In genomic region chr9:129750010-129750409, GRCh38 we compare ENCODE assay signal across 22 cellular contexts. TPM values are rescaled to one million over a fixed set of nuclear protein-coding genes. Genes with fewer than 3 reads are reported as not detected.
DNase-seq lines count a peak whose midpoint lies in the region; ATAC-seq and TF ChIP-seq lines count a peak whose summit lies in the region.
"Had no signal": no experiment of that assay in that cellular context is flagged by ENCODE, and none has a peak within 500 bp of the region (broad histone marks: within the 10 kb centered on the region; RNA-seq: fewer than 3 reads in every experiment).

No MANE protein-coding gene starts in this region.

- ATAC-seq in activated CD8-positive, alpha-beta T cell treated with anti-CD3 and anti-CD28 coated beads, Interleukin-2, amount 10 ng/mL, durations not matched to agents 7 days and 5 days = no peak
- ATAC-seq: psoas muscle, SK-N-SH treated with all-trans-retinoic acid at 6 μM for 48 hours had no signal

- H3K9me3 Mint-ChIP-seq in MCF 10A (ENCODE audit: unreplicated experiment) = no peaks in the 10 kb centered on the region
- no peaks in the 10 kb centered on the region for H3K9me3 Mint-ChIP-seq in activated CD8-positive, alpha-beta T cell treated with anti-CD3 and anti-CD28 coated beads, Interleukin-2, amount 10 ng/mL, durations not matched to agents 7 days and 5 days (ENCODE audit: insufficient read depth)
- H3K9me3 Mint-ChIP-seq: brain; CD8-positive, alpha-beta memory T cell had no signal

- H3K4me1 Mint-ChIP-seq in MCF 10A (ENCODE audit: insufficient read depth, unreplicated experiment) = peaks cover 38% of the 10 kb centered on the region
- H3K4me1 Mint-ChIP-seq in activated CD8-positive, alpha-beta T cell treated with anti-CD3 and anti-CD28 coated beads, Interleukin-2, amount 10 ng/mL, durations not matched to agents 7 days and 5 days (ENCODE audit: low read depth) = peaks cover 9% of the 10 kb centered on the region

- H3K27ac ChIP-seq in breast epithelium (peak overlapping the region in 1 of 2 donors; percentile 69), brain microvascular endothelial cell (peak overlapping the region; percentile 1), uterus (no peak overlapping the region)
- H3K27ac ChIP-seq: 22Rv1, psoas muscle, upper lobe of left lung had no signal

- H3K36me3 Mint-ChIP-seq in MCF 10A (ENCODE audit: insufficient read depth, unreplicated experiment) = peaks cover 50% of the 10 kb centered on the region
- no peaks in the 10 kb centered on the region for H3K36me3 Mint-ChIP-seq in activated CD8-positive, alpha-beta T cell treated with anti-CD3 and anti-CD28 coated beads, Interleukin-2, amount 10 ng/mL, durations not matched to agents 7 days and 5 days (ENCODE audit: low read depth)
- H3K36me3 Mint-ChIP-seq: brain; CD8-positive, alpha-beta memory T cell had no signal

- no peak for TF ChIP-seq POLR2A in breast epithelium (IDR thresholded peaks at IDR 0.05)
- no peak for TF ChIP-seq POLR2A in lower leg skin (IDR thresholded peaks at IDR 0.05)
- no peak for TF ChIP-seq POLR2A in uterus (IDR thresholded peaks at IDR 0.05)

- H3K9me3 ChIP-seq in breast epithelium (no peaks in the 10 kb centered on the region), uterus (no peaks in the 10 kb centered on the region)
- H3K9me3 ChIP-seq: psoas muscle, upper lobe of left lung had no signal

- peak overlapping the region; percentile 93 for H3K4me3 Mint-ChIP-seq in MCF 10A (ENCODE audit: unreplicated experiment)
- H3K4me3 Mint-ChIP-seq in activated CD8-positive, alpha-beta T cell treated with anti-CD3 and anti-CD28 coated beads, Interleukin-2, amount 10 ng/mL, durations not matched to agents 7 days and 5 days = no peak overlapping the region
- H3K4me3 Mint-ChIP-seq: brain; CD8-positive, alpha-beta memory T cell had no signal

- H3K27me3 Mint-ChIP-seq in MCF 10A (ENCODE audit: insufficient read depth, unreplicated experiment) = no peaks in the 10 kb centered on the region
- peaks cover 12% of the 10 kb centered on the region for H3K27me3 Mint-ChIP-seq in activated CD8-positive, alpha-beta T cell treated with anti-CD3 and anti-CD28 coated beads, Interleukin-2, amount 10 ng/mL, durations not matched to agents 7 days and 5 days (ENCODE audit: low read depth)

- intact Hi-C loops in MCF 10A (cut with micrococcal nuclease) = no loop called here
- intact Hi-C loops in breast epithelium (cut with DNase I; ENCODE audit: low total_unique reads) = no loop called here
- intact Hi-C loops in lower leg skin (cut with DNase I; ENCODE audit: low total_unique reads) = no loop called here
- intact Hi-C loops in uterus (cut with DNase I; ENCODE audit: low total_unique reads) = no loop called here

- H3K27me3 ChIP-seq in breast epithelium (no peaks in the 10 kb centered on the region), brain microvascular endothelial cell (replicated peaks) (no peaks in the 10 kb centered on the region), uterus (no peaks in the 10 kb centered on the region)
- H3K27me3 ChIP-seq: upper lobe of left lung had no signal

- peak overlapping the region; percentile 82 for H3K27ac Mint-ChIP-seq in MCF 10A (ENCODE audit: low read depth, unreplicated experiment)
- H3K27ac Mint-ChIP-seq in activated CD8-positive, alpha-beta T cell treated with anti-CD3 and anti-CD28 coated beads, Interleukin-2, amount 10 ng/mL, durations not matched to agents 7 days and 5 days = no peak overlapping the region
- H3K27ac Mint-ChIP-seq: CD8-positive, alpha-beta memory T cell had no signal

- WGBS in lower leg skin, 2 donors = 65 to 66% methylated on average over 4 of the region's 4 CpGs

- TF ChIP-seq CTCF in MCF 10A (IDR thresholded peaks at IDR 0.05; ENCODE audit: unreplicated experiment) (no peak), breast epithelium (IDR thresholded peaks at IDR 0.05) (no peak), brain microvascular endothelial cell (IDR thresholded peaks at IDR 0.05; ENCODE audit: low read depth, low read length, missing control alignments) (no peak), lower leg skin (IDR thresholded peaks at IDR 0.05) (no peak), uterus (IDR thresholded peaks at IDR 0.05) (no peak)

- CTCF ChIA-PET in MCF 10A (lab: Yijun Ruan, JAX) = interaction anchor here (0.6 to 5.3 kb wide), 9 partner anchors 10 to 106 kb away, joined by 3 to 55 read pairs (median 4); no protein-coding TSS in a partner anchor
- CTCF ChIA-PET in activated CD8-positive, alpha-beta T cell treated with anti-CD3 and anti-CD28 coated beads, Interleukin-2, amount 10 ng/mL, durations not matched to agents 7 days and 5 days (lab: Charles Lee) = interaction anchor here (1.4 to 3.9 kb wide), 2 partner anchors 12 to 40 kb away, joined by 3 to 20 read pairs; no protein-coding TSS in a partner anchor

- POLR2A ChIA-PET in MCF 10A (lab: Yijun Ruan, JAX) = interaction anchor here (0.6 to 8.9 kb wide), 12 partner anchors 10 to 610 kb away, joined by 3 to 293 read pairs (median 4); no protein-coding TSS in a partner anchor
- POLR2A ChIA-PET in activated CD8-positive, alpha-beta T cell treated with anti-CD3 and anti-CD28 coated beads, Interleukin-2, amount 10 ng/mL, durations not matched to agents 7 days and 5 days (lab: Charles Lee) = no interaction called here

- no TSS peak for BruUV-seq in MCF 10A (replicated peaks; lab: Mats Ljungman, UMichigan)

- H3K36me3 ChIP-seq in breast epithelium (no peaks in the 10 kb centered on the region), brain microvascular endothelial cell (replicated peaks) (peaks cover 19% of the 10 kb centered on the region), uterus (no peaks in the 10 kb centered on the region)
- H3K36me3 ChIP-seq: upper lobe of left lung had no signal

- H3K4me3 ChIP-seq in breast epithelium (peak overlapping the region in 1 of 3 donors; percentile 22), brain microvascular endothelial cell (ENCODE audit: low read depth, low read length) (no peak overlapping the region), lower leg skin (ENCODE audit: low read depth, poor library complexity, severe bottlenecking) (no peak overlapping the region), uterus (no peak overlapping the region)
- H3K4me3 ChIP-seq: psoas muscle, upper lobe of left lung had no signal

- H3K4me1 ChIP-seq in breast epithelium (peaks cover 0 to 13% of the 10 kb centered on the region in 2 donors), uterus (peaks cover 0 to 3% of the 10 kb centered on the region in 2 donors)
- H3K4me1 ChIP-seq: psoas muscle had no signal

- in situ Hi-C loops in brain microvascular endothelial cell (cut with HindIII; ENCODE audit: low pct_ligation_motif_present, low sequenced_read_pairs) = no loop called here

- DNase-seq in MCF 10A (ENCODE audit: unreplicated experiment) = peak; percentile 77
- no peak for DNase-seq in breast epithelium (ENCODE audit: low spot score in 2 of 2)
- peak; percentile 33 for DNase-seq in brain microvascular endothelial cell
- peak; percentile 62 to 93 for DNase-seq in lower leg skin (ENCODE audit: low spot score in 2 of 2)
- DNase-seq in middle frontal gyrus (ENCODE audit: extremely low spot score, low spot score) = no peak
- DNase-seq in stimulated activated CD4-positive, alpha-beta T cell treated with anti-CD3 and anti-CD28 coated beads, Interleukin-4, amount 100 ng/mL, for 4 hours = no peak
- no peak for DNase-seq in activated CD8-positive, alpha-beta T cell treated with anti-CD3 and anti-CD28 coated beads, Interleukin-2, amount 10 ng/mL, durations not matched to agents 7 days and 5 days
- no peak for DNase-seq in uterus
- DNase-seq: activated CD8-positive, alpha-beta memory T cell treated with anti-CD3 and anti-CD28 coated beads for 24 hours; activated effector memory CD4-positive, alpha-beta T cell treated with Interleukin-2 at 50 U/mL for 16 hours; CD8-positive, alpha-beta memory T cell; effector CD8-positive, alpha-beta T cell; GF-D8; kidney; NCI-H1417; psoas muscle; stimulated activated CD4-positive, alpha-beta T cell treated with anti-CD3 and anti-CD28 coated beads, Interleukin-2, amount 100 ng/mL, for 24 hours; stimulated activated CD8-positive, alpha-beta memory T cell treated with anti-CD3 and anti-CD28 coated beads, Interleukin-4, amount 100 ng/mL, for 48 hours; upper lobe of left lung had no signal

RNA-seq across cellular contexts. Expression of gene PTGES, which starts 2.8 kb away (rescaled TPM):
- total RNA-seq in MCF 10A (2022) (74.0 and 96.6 TPM in 2 replicates), breast epithelium (10 to 100 TPM; 21.8 to 36.7 (median 25.3) TPM), lower leg skin (10 to 100 TPM; 14.4 to 28.7 (median 23.2) TPM), uterus (1 to 10 TPM in 3 of 4 donors, not detected in 1; 1.3 to 7.5 (median 4.2) TPM)
- total RNA-seq in activated CD8-positive, alpha-beta T cell treated with anti-CD3 and anti-CD28 coated beads, Interleukin-2, amount 10 ng/mL, durations not matched to agents 7 days and 5 days = not detected
- total RNA-seq: CD8-positive, alpha-beta memory T cell had no signal

RNA-seq across cellular contexts. Expression of gene TOR1B, which starts 53.0 kb away (rescaled TPM):
- total RNA-seq in MCF 10A (2022) = 14.7 and 14.8 TPM in 2 replicates
- 10 to 100 TPM; 22.6 to 26.7 (median 23.9) TPM for total RNA-seq in breast epithelium
- 10 to 100 TPM; 17.0 to 31.0 (median 22.7) TPM for total RNA-seq in lower leg skin
- 10 to 100 TPM; 22.1 to 24.4 TPM for total RNA-seq in activated CD8-positive, alpha-beta T cell treated with anti-CD3 and anti-CD28 coated beads, Interleukin-2, amount 10 ng/mL, durations not matched to agents 7 days and 5 days
- 10 to 100 TPM in 3 of 4 donors, 1 to 10 TPM in 1; 4.1 to 33.9 (median 13.2) TPM for total RNA-seq in uterus

Comparison
In these comparisons a context has a peak if more than half of its experiments do, and no peak if none do; other contexts are left out.
1. DNase-seq: peak in MCF 10A (single experiment), brain microvascular endothelial cell (single experiment) and lower leg skin (2 of 2); none in breast epithelium (0 of 2), middle frontal gyrus (single experiment), stimulated activated CD4-positive, alpha-beta T cell treated with anti-CD3 and anti-CD28 coated beads, Interleukin-4, amount 100 ng/mL, for 4 hours (0 of 2), activated CD8-positive, alpha-beta T cell treated with anti-CD3 and anti-CD28 coated beads, Interleukin-2, amount 10 ng/mL, durations not matched to agents 7 days and 5 days (single experiment) and uterus (0 of 2).